Comparison of ENCODE assay signal across 25 cellular contexts in genomic region chr3:81440666-81441065, GRCh38.
"Had no signal": no experiment of that assay in that cellular context is flagged by ENCODE, and none has a peak within 500 bp of the region (broad histone marks: within the 10 kb centered on the region; RNA-seq: fewer than 3 reads in every experiment).

No MANE protein-coding gene starts in this region.

- H3K4me1 ChIP-seq: pancreas, prostate gland, right lobe of liver, sigmoid colon, testis, transverse colon, upper lobe of right lung, uterus had no signal

- H3K27ac ChIP-seq: neural progenitor cell, pancreas, prostate gland, right lobe of liver, sigmoid colon, suprapubic skin, testis, tibial artery, transverse colon, upper lobe of right lung, uterus had no signal

- H3K27me3 ChIP-seq: neural progenitor cell, pancreas, right lobe of liver, sigmoid colon, suprapubic skin, testis, tibial artery, transverse colon, upper lobe of right lung, uterus had no signal

- H3K4me2 ChIP-seq: neural progenitor cell had no signal

- ATAC-seq: naive thymus-derived CD4-positive, alpha-beta T cell; natural killer cell; pancreas; right cardiac atrium; right lobe of liver; stimulated activated memory B cell treated with anti-CD40 and anti-IgM and Interleukin-4, amounts not matched to agents 10 μg/mL and 1 μg/mL and 100 μg/mL, for 72 hours; stimulated activated naive CD8-positive, alpha-beta T cell treated with anti-CD3 and anti-CD28 coated beads, Interleukin-15, amount 100 ng/mL, for 72 hours; stimulated activated naive CD8-positive, alpha-beta T cell treated with anti-CD3 and anti-CD28 coated beads, Interleukin-15, Interleukin-2, amounts not matched to agents 100 U/mL and 50 U/mL, for 24 hours; upper lobe of right lung had no signal

- H3K9me3 ChIP-seq: pancreas, prostate gland, right lobe of liver, sigmoid colon, suprapubic skin, testis, tibial artery, transverse colon, upper lobe of right lung, uterus had no signal

- H3K36me3 ChIP-seq: neural progenitor cell, pancreas, prostate gland, right lobe of liver, sigmoid colon, suprapubic skin, tibial artery, transverse colon, upper lobe of right lung, uterus had no signal

- H3K4me3 ChIP-seq: neural progenitor cell, pancreas, prostate gland, right lobe of liver, sigmoid colon, suprapubic skin, testis, tibial artery, transverse colon, upper lobe of right lung, uterus had no signal

- H2AFZ ChIP-seq: neural progenitor cell had no signal

- DNase-seq: naive thymus-derived CD4-positive, alpha-beta T cell; natural killer cell; occipital lobe; pancreas; right cardiac atrium; right lobe of liver; sigmoid colon; small intestine; stimulated activated CD4-positive, alpha-beta T cell treated with anti-CD3 and anti-CD28 coated beads, Interleukin-15, amount 100 ng/mL, for 24 hours; stimulated activated CD4-positive, alpha-beta T cell treated with anti-CD3 and anti-CD28 coated beads, Interleukin-2, amount 100 ng/mL, for 24 hours; stimulated activated CD4-positive, alpha-beta T cell treated with anti-CD3 and anti-CD28 coated beads, Interleukin-2, amount 100 ng/mL, for 48 hours; stimulated activated CD4-positive, alpha-beta T cell treated with anti-CD3 and anti-CD28 coated beads, Interleukin-4, amount 100 ng/mL, for 24 hours; stimulated activated CD8-positive, alpha-beta memory T cell treated with anti-CD3 and anti-CD28 coated beads, Interleukin-4, amount 100 ng/mL, for 48 hours; stimulated activated naive CD4-positive, alpha-beta T cell; stimulated activated naive CD8-positive, alpha-beta T cell treated with anti-CD3 and anti-CD28 coated beads, Interleukin-15, amount 100 ng/mL, for 72 hours; stimulated activated naive CD8-positive, alpha-beta T cell treated with anti-CD3 and anti-CD28 coated beads, Interleukin-15, Interleukin-2, amounts not matched to agents 100 U/mL and 50 U/mL, for 24 hours; testis; tibial artery; transverse colon; upper lobe of right lung; uterus had no signal
